In the genomic region with DNA sequence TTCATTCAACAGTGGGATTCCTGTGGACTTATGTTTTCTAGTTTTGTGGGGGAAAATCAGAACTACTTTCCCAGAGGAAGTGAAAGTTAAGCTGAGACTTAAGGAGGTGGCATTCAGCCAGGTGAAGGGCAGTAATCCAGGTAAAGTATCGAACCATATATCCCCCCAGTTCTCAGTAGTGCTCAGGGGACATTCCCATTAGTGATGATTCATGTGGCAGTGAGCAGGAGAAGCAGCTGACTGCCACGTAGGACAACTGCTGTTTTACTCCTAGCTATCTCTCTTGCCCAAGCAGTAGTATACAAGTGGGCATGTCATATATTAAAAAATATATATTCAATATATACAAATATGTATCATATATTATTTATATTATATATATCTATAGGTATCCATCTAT, we compare ENCODE assay signal across 13 cellular contexts. TPM values are rescaled to one million over a fixed set of nuclear protein-coding genes. Genes with fewer than 3 reads are reported as not detected.
"Had no signal": no experiment of that assay in that cellular context is flagged by ENCODE, and none has a peak within 500 bp of the region (broad histone marks: within the 10 kb centered on the region; RNA-seq: fewer than 3 reads in every experiment).

No MANE protein-coding gene starts in this region.

RNA-seq across cellular contexts. Expression of gene NUTM2G, which starts 13.1 kb away (rescaled TPM):
- total RNA-seq: activated B cell treated with CpG ODN at 0.5 μM for 24 hours; activated CD4-positive, alpha-beta memory T cell treated with anti-CD3 and anti-CD28 coated beads for 36 hours; activated CD4-positive, alpha-beta T cell treated with anti-CD3 and anti-CD28 coated beads, Interleukin-2, amount 10 ng/mL, durations not matched to agents 24 days and 14 days; activated CD8-positive, alpha-beta memory T cell treated with anti-CD3 and anti-CD28 coated beads for 36 hours; activated CD8-positive, alpha-beta T cell treated with anti-CD3 and anti-CD28 coated beads for 36 hours; activated naive CD8-positive, alpha-beta T cell treated with anti-CD3 and anti-CD28 coated beads, Interleukin-2, amount 10 ng/mL, durations not matched to agents 7 days and 5 days; activated T-cell treated with anti-CD3 and anti-CD28 coated beads, Interleukin-2, amount 50 U/mL, for 4 hours; activated T-cell treated with anti-CD3 and anti-CD28 coated beads, Interleukin-2, amount 50 U/mL, for 72 hours; activated T-helper 1 cell treated with anti-CD3 and anti-CD28 coated beads, Interleukin-12 subunit alpha, Interleukin-12 subunit beta, Interleukin-2, Interleukin-4 antibody, amounts not matched to agents 30 ng/mL and 10 ng/mL and 1 ng/mL, durations not matched to agents 14 hours and 24 hours and 36 hours; activated T-helper 2 cell treated with anti-CD3 and anti-CD28 coated beads, Interferon-gamma antibody, Interleukin-2, Interleukin-4, amounts not matched to agents 10 μg/mL and 5 μg/mL and 100 μg/mL, durations not matched to agents 14 hours and 24 hours and 36 hours; ascending aorta; bronchial epithelial cell had no signal
- polyA plus RNA-seq: adipose tissue had no signal
